8 cellular contexts compared by ENCODE assay signal in genomic region chr4:98930311-98930865, GRCh38. TPM values are rescaled to one million over a fixed set of nuclear protein-coding genes. Genes with fewer than 3 reads are reported as not detected.
DNase-seq lines count a peak whose midpoint lies in the region; ATAC-seq and TF ChIP-seq lines count a peak whose summit lies in the region.

No MANE protein-coding gene starts in this region.

- peak overlapping the region; percentile 91 for H2AFZ ChIP-seq in SK-N-SH (ENCODE audit: low read depth)

- peaks cover 38% of the 10 kb centered on the region for H3F3A ChIP-seq in SK-N-SH (replicated peaks; ENCODE audit: insufficient read depth)

- H3K4me3 ChIP-seq in SK-N-SH (ENCODE audit: low read depth in 2 of 2, low read length in 1 of 2) (peak overlapping the region; percentile 79 to 93; a peak in 3 of 4 replicates), WERI-Rb-1 (ENCODE audit: low read depth, low read length) (peak overlapping the region; percentile 97), fibroblast of villous mesenchyme (ENCODE audit: low read depth, low read length) (peak overlapping the region; percentile 87), stomach smooth muscle (ENCODE audit: low read length in 2 of 2) (peak overlapping the region in 1 of 2 donors; percentile 97)

- H4K20me1 ChIP-seq in SK-N-SH (ENCODE audit: insufficient read depth) = peaks cover 25% of the 10 kb centered on the region

- H3K4me2 ChIP-seq in SK-N-SH = peak overlapping the region; percentile 84

- 93% methylated on average over 2 of the region's 2 CpGs for WGBS in SK-N-SH (ENCODE audit: low lambda C conversion rate)

- TF ChIP-seq RAD21 in SK-N-SH (IDR thresholded peaks at IDR 0.05; ENCODE audit: low read length) = no peak

- H3K9ac ChIP-seq in SK-N-SH = peak overlapping the region; percentile 85; the same call in 1 of the 2 replicates
- H3K9ac ChIP-seq in stomach smooth muscle (ENCODE audit: low read length in 2 of 2) = peak overlapping the region in 1 of 2 donors; percentile 76

- peaks cover 2 to 12% of the 10 kb centered on the region in 2 experiments for H3K36me3 ChIP-seq in SK-N-SH (replicated peaks in 1 of 2; ENCODE audit: control insufficient read depth in 1 of 2, insufficient read depth in 2 of 2, low read length in 1 of 2)
- peaks cover 27% of the 10 kb centered on the region for H3K36me3 ChIP-seq in WERI-Rb-1
- H3K36me3 ChIP-seq in stomach smooth muscle (ENCODE audit: control insufficient read depth in 2 of 2, insufficient read depth in 2 of 2, low read length in 2 of 2) = no peaks in the 10 kb centered on the region

- H3K9me2 ChIP-seq in SK-N-SH = no peaks in the 10 kb centered on the region

- CTCF ChIA-PET in SK-N-SH (lab: Yijun Ruan, JAX) = interaction anchor here (0.6 to 3.4 kb wide), 4 partner anchors 20 to 779 kb away, joined by 3 to 17 read pairs (median 4); no protein-coding TSS in a partner anchor

- TF ChIP-seq CTCF in SK-N-SH (IDR thresholded peaks at IDR 0.05) (no peak), WERI-Rb-1 (IDR thresholded peaks at IDR 0.05; ENCODE audit: low read depth, low read length) (no peak), fibroblast of villous mesenchyme (IDR thresholded peaks at IDR 0.05; ENCODE audit: insufficient read depth, low read depth, low read length) (no peak)

- peaks cover 35% of the 10 kb centered on the region for H3K79me2 ChIP-seq in SK-N-SH (ENCODE audit: insufficient read depth)

- DNase-seq in SK-N-SH = no peak
- DNase-seq in WERI-Rb-1 = no peak
- peak; percentile 25 for DNase-seq in fibroblast of villous mesenchyme (ENCODE audit: low read depth)
- DNase-seq in DMS114 treated with DMSO at 0.1 percent for 48 hours (lab: John Stamatoyannopoulos, UW; ENCODE audit: unreplicated experiment) = no peak
- DNase-seq in OCI-M2 (lab: John Stamatoyannopoulos, UW; ENCODE audit: unreplicated experiment) = no peak

- no peak for TF ChIP-seq EP300 in SK-N-SH (IDR thresholded peaks at IDR 0.05; ENCODE audit: borderline replicate concordance in 1 of 2, low read depth in 1 of 2, low read length in 1 of 2)

- no peaks in the 10 kb centered on the region for H3K9me3 ChIP-seq in SK-N-SH
- peaks cover 4% of the 10 kb centered on the region for H3K9me3 ChIP-seq in WERI-Rb-1 (ENCODE audit: severe bottlenecking)
- no peaks in the 10 kb centered on the region for H3K9me3 ChIP-seq in stomach smooth muscle (ENCODE audit: control insufficient read depth in 2 of 2, low read length in 2 of 2)

- H3K4me1 ChIP-seq in SK-N-SH (ENCODE audit: control insufficient read depth in 1 of 2, insufficient read depth in 2 of 2, low read depth in 1 of 2, low read length in 1 of 2) = peaks cover 0 to 7% of the 10 kb centered on the region in 2 experiments; a peak in 2 of 4 replicates
- peaks cover 6% of the 10 kb centered on the region for H3K4me1 ChIP-seq in stomach smooth muscle (ENCODE audit: control insufficient read depth, insufficient read depth, low read length)

- no peak for ATAC-seq in SK-N-SH treated with all-trans-retinoic acid at 6 μM for 48 hours
- no peak for ATAC-seq in GM18858 (IDR thresholded peaks at IDR 0.05; ENCODE audit: unreplicated experiment)

- POLR2A ChIA-PET in SK-N-SH (lab: Yijun Ruan, JAX) = no interaction called here

- peak overlapping the region; percentile 95 to 98 for H3K27ac ChIP-seq in SK-N-SH (ENCODE audit: low read depth in 2 of 2, low read length in 1 of 2)
- H3K27ac ChIP-seq in WERI-Rb-1 = peak overlapping the region; percentile 99
- peak overlapping the region; percentile 90 for H3K27ac ChIP-seq in stomach smooth muscle (ENCODE audit: low read length)

- H3K27me3 ChIP-seq in SK-N-SH (ENCODE audit: insufficient read depth) (no peaks in the 10 kb centered on the region), WERI-Rb-1 (ENCODE audit: insufficient read depth, low read depth, severe bottlenecking) (no peaks in the 10 kb centered on the region), stomach smooth muscle (ENCODE audit: control insufficient read depth in 1 of 2, insufficient read depth in 2 of 2, low read length in 2 of 2) (no peaks in the 10 kb centered on the region)

TF ChIP-seq in SK-N-SH, 30 proteins besides CTCF, POLR2A, EP300 and RAD21 (continues in another document):
- TF ChIP-seq ELF1 (IDR thresholded peaks at IDR 0.05) (no peak), RFX5 (IDR thresholded peaks at IDR 0.05; ENCODE audit: low read length) (no peak), GABPA (IDR thresholded peaks at IDR 0.05; ENCODE audit: low read depth) (no peak), ZBTB33 (IDR thresholded peaks at IDR 0.05; ENCODE audit: borderline replicate concordance, low read depth) (no peak), USF1 (IDR thresholded peaks at IDR 0.05; ENCODE audit: borderline replicate concordance, low read depth) (no peak), MAX (IDR thresholded peaks at IDR 0.05; ENCODE audit: low read depth) (no peak), MXI1 (IDR thresholded peaks at IDR 0.05; ENCODE audit: low read depth, low read length) (no peak), GATA2 (CRISPR knock-in tag; IDR thresholded peaks at IDR 0.05) (no peak), FOXM1 (IDR thresholded peaks at IDR 0.05; ENCODE audit: low read depth) (no peak), POLR2AphosphoS5 (IDR thresholded peaks at IDR 0.05; ENCODE audit: low read depth, low read length) (no peak), SIN3A (IDR thresholded peaks at IDR 0.05; ENCODE audit: borderline replicate concordance, low read depth, low read length) (no peak)

TF ChIP-seq in SK-N-SH treated with all-trans-retinoic acid at 6 μM for 48 hours, 23 proteins besides CTCF, POLR2A, EP300 and RAD21 (continues in another document):
- TF ChIP-seq ZC3H10 (CRISPR knock-in tag; IDR thresholded peaks at IDR 0.05) = no peak
- TF ChIP-seq POU6F1 (CRISPR knock-in tag; IDR thresholded peaks at IDR 0.05; ENCODE audit: borderline replicate concordance, low read depth) = no peak
- no peak for TF ChIP-seq CREB5 (CRISPR knock-in tag; IDR thresholded peaks at IDR 0.05; ENCODE audit: low read depth)
- TF ChIP-seq SNAI2 (CRISPR knock-in tag; IDR thresholded peaks at IDR 0.05) = no peak
- no peak for TF ChIP-seq ESRRG (CRISPR knock-in tag; IDR thresholded peaks at IDR 0.05)
- no peak for TF ChIP-seq ZNF8 (CRISPR knock-in tag; IDR thresholded peaks at IDR 0.05)
- no peak for TF ChIP-seq CSDC2 (CRISPR knock-in tag; IDR thresholded peaks at IDR 0.05)
- no peak for TF ChIP-seq TSHZ2 (CRISPR knock-in tag; IDR thresholded peaks at IDR 0.05)
- no peak for TF ChIP-seq ZFP30 (CRISPR knock-in tag; IDR thresholded peaks at IDR 0.05)
- TF ChIP-seq RARB (CRISPR knock-in tag; IDR thresholded peaks at IDR 0.05) = no peak
- TF ChIP-seq ZNF70 (CRISPR knock-in tag; IDR thresholded peaks at IDR 0.05) = no peak

RNA-seq across cellular contexts. Expression of gene EIF4E, which starts 1.5 kb away (rescaled TPM):
- polyA plus RNA-seq in SK-N-SH (2012; rRNA removed) = 59.8 and 67.6 TPM in 2 replicates
- polyA plus RNA-seq in SK-N-SH (2012; cell fraction: cytosol; rRNA removed) = 101 and 141 TPM in 2 replicates
- 19.5 and 38.9 TPM in 2 replicates for polyA plus RNA-seq in SK-N-SH (2012; cell fraction: nucleus; rRNA removed)
- total RNA-seq in fibroblast of villous mesenchyme = 163 and 241 TPM in 2 replicates
